8 cellular contexts compared by ENCODE assay signal in the genomic region with DNA sequence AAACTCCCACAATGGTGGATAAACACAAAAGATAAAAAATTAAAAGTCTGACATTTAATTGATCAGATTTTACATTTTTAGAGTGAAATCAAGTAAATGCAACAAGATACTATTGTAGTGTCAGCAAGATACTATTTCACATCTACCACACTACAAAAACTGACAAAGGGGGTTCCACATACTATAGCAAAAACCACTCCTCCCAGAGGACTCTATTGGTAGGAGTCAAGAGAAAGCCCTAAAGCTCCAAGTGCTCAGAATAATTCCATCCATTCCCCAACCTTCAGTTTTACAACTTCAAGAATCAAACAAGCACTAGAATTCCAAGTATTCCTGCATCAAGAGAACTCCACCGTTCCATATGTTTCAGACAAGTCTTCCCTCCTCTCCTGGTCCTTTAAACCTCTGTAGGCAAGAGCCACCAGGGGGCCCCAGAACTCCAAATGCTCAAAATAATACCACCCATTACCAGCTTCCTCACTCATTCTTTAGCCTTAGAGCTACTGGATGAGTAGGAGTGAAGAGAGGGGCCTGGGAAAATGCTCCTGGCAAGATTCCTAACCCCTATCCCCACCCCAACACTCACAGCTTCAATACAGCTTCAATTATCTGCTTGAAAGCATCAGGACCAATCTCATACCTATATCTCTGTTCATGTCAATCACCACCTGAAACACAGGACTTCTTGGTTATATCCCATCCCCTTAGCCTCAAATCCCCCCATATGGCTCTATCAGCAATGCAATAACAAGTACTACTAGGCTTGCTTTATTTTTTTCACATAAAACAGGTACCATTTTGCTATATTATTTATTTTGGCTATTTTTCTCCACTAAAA. TPM values are rescaled to one million over a fixed set of nuclear protein-coding genes. Genes with fewer than 3 reads are reported as not detected.
DNase-seq lines count a peak whose midpoint lies in the region; ATAC-seq, FAIRE-seq and TF ChIP-seq lines count a peak whose summit lies in the region.

No MANE protein-coding gene starts in this region.

- no peak overlapping the region for H2BK12ac ChIP-seq in H1 (ENCODE audit: low read depth, low read length)

- H2AFZ ChIP-seq in H1 (ENCODE audit: low read length) = no peak overlapping the region

- peak overlapping the region in 1 of 4 experiments; percentile 34; a peak in 1 of 7 replicates for H3K9ac ChIP-seq in H1 (replicated peaks in 1 of 4; ENCODE audit: extremely low read depth in 1 of 4, low read depth in 3 of 4, low read length in 3 of 4)

- peak; percentile 72 for DNase-seq in ELR (ENCODE audit: low read depth)
- DNase-seq in HAP-1 (ENCODE audit: low spot score in 2 of 2) = peak; percentile 48 to 74
- peak; percentile 21 for DNase-seq in NCI-H187 treated with DMSO at 0.1 percent for 48 hours (lab: John Stamatoyannopoulos, UW)
- DNase-seq in activated CD4-positive, alpha-beta T cell treated with anti-CD3 and anti-CD28 coated beads for 1 hour = peak; percentile 23
- DNase-seq in H1 (ENCODE audit: low read depth in 1 of 2, low spot score in 2 of 2) = peak in 1 of 2 experiments; percentile 68
- peak; percentile 51 for DNase-seq in myocyte (ENCODE audit: low read depth)
- peak in 1 of 2 donors; percentile 31 for DNase-seq in uterus

- peaks cover 29% of the 10 kb centered on the region for H3K36me3 ChIP-seq in HAP-1 (replicated peaks)
- peaks cover 2 to 40% (median 16%) of the 10 kb centered on the region in 4 experiments; a peak in 7 of 8 replicates for H3K36me3 ChIP-seq in H1 (ENCODE audit: control insufficient read depth in 2 of 4, insufficient read depth in 4 of 4, low read length in 3 of 4)
- H3K36me3 ChIP-seq in uterus = no peaks in the 10 kb centered on the region

- POLR2A ChIA-PET in H1 (lab: Charles Lee; ENCODE audit: partially characterized antibody) = interaction anchor here (0.7 kb wide), 1 partner anchor 15 kb away, joined by 3 read pairs; the partner anchor contains the start of gene TOR1AIP1

- no peak overlapping the region for H3K56ac ChIP-seq in H1 (replicated peaks; ENCODE audit: insufficient read length, low read depth, low read length)

- H2BK120ac ChIP-seq in H1 (replicated peaks; ENCODE audit: low read depth, low read length) = no peak overlapping the region

- H3K4me3 ChIP-seq in HAP-1 = no peak overlapping the region
- H3K4me3 ChIP-seq in H1 (ENCODE audit: extremely low read depth in 1 of 4, insufficient read depth in 2 of 4, low read depth in 3 of 4, low read length in 4 of 4) = no peak overlapping the region
- H3K4me3 ChIP-seq in uterus = no peak overlapping the region

- peaks cover 4 to 5% of the 10 kb centered on the region in 2 experiments for H4K20me1 ChIP-seq in H1 (replicated peaks in 1 of 2; ENCODE audit: control insufficient read depth in 1 of 2, insufficient read depth in 2 of 2, low read length in 2 of 2)

- H4K8ac ChIP-seq in H1 (ENCODE audit: extremely low read depth, insufficient read depth, low read length) = no peak overlapping the region

- no peaks in the 10 kb centered on the region for H3K4me1 ChIP-seq in HAP-1
- no peaks in the 10 kb centered on the region for H3K4me1 ChIP-seq in H1 (replicated peaks in 1 of 4; ENCODE audit: control insufficient read depth in 3 of 4, insufficient read depth in 4 of 4, low read length in 3 of 4)
- no peaks in the 10 kb centered on the region for H3K4me1 ChIP-seq in uterus

- no peak for TF ChIP-seq EP300 in H1 (IDR thresholded peaks at IDR 0.05; ENCODE audit: borderline replicate concordance in 1 of 2, low read depth in 2 of 2, low read length in 2 of 2)

- H4K5ac ChIP-seq in H1 (ENCODE audit: insufficient read length, low read depth, low read length) = no peak overlapping the region

- 89% methylated on average over 1 of the region's 1 CpG; no CpG with 5 or more reads in 1 of the 2 experiments for WGBS in H1 (ENCODE audit: extremely low coverage in 1 of 2, insufficient coverage in 1 of 2, insufficient read length in 1 of 2, insufficient replicate concordance in 2 of 2, low coverage in 1 of 2, low lambda C conversion rate in 2 of 2, missing lambda C conversion rate in 1 of 2), 2 experiments

- intact Hi-C loops in uterus (cut with DNase I; ENCODE audit: low total_unique reads) = no loop called here

- H3K18ac ChIP-seq in H1 (ENCODE audit: extremely low read depth, low read length) = no peak overlapping the region

- no peak overlapping the region for H3K4me2 ChIP-seq in H1 (ENCODE audit: insufficient read depth in 1 of 2, low read depth in 2 of 2, low read length in 2 of 2)

- TF ChIP-seq RAD21 in H1 (IDR thresholded peaks at IDR 0.05 in 1 of 2, conservative IDR thresholded peaks at IDR 0.05 in 1 of 2; ENCODE audit: low read depth in 2 of 2, low read length in 2 of 2) = peak; percentile 63 to 80

- FAIRE-seq in H1 (lab: Jason Lieb, UNC) = no peak

- H3K79me2 ChIP-seq in H1 (ENCODE audit: control insufficient read depth in 1 of 2, insufficient read depth in 2 of 2, low read length in 2 of 2) = peaks cover 0 to 37% of the 10 kb centered on the region in 2 experiments; a peak in 2 of 4 replicates

- no peak overlapping the region for H3K27ac ChIP-seq in H1 (ENCODE audit: low read depth, low read length)
- no peak overlapping the region for H3K27ac ChIP-seq in uterus

- H4K91ac ChIP-seq in H1 (replicated peaks; ENCODE audit: insufficient read length, low read length) = no peak overlapping the region

- H3K27me3 ChIP-seq in HAP-1 (ENCODE audit: low read depth) = no peaks in the 10 kb centered on the region
- H3K27me3 ChIP-seq in H1 (replicated peaks in 1 of 4; ENCODE audit: control insufficient read depth in 3 of 4, extremely low read depth in 1 of 4, insufficient read depth in 3 of 4, low read length in 3 of 4) = no peaks in the 10 kb centered on the region
- H3K27me3 ChIP-seq in uterus = no peaks in the 10 kb centered on the region

- H3K23me2 ChIP-seq in H1 (ENCODE audit: low read depth, low read length) = no peaks in the 10 kb centered on the region

- no peak overlapping the region for H2AK5ac ChIP-seq in H1 (ENCODE audit: low read depth, low read length)

- H3K23ac ChIP-seq in H1 (ENCODE audit: insufficient read length) = no peak overlapping the region

- H3K9me3 ChIP-seq in HAP-1 = no peaks in the 10 kb centered on the region
- H3K9me3 ChIP-seq in H1 (ENCODE audit: insufficient read depth in 2 of 2, low read depth in 1 of 2, low read length in 1 of 2) = no peaks in the 10 kb centered on the region
- H3K9me3 ChIP-seq in uterus = no peaks in the 10 kb centered on the region

- H2BK15ac ChIP-seq in H1 (ENCODE audit: low read length) = no peak overlapping the region

- H3K79me1 ChIP-seq in H1 (ENCODE audit: low read depth, low read length) = no peaks in the 10 kb centered on the region

- in situ Hi-C loops in HAP-1 (cut with MboI; ENCODE audit: low sequenced_read_pairs) = no loop called here

- TF ChIP-seq CTCF in H1 (IDR thresholded peaks at IDR 0.05; ENCODE audit: control extremely low read depth in 1 of 3, insufficient read depth in 1 of 3, low read depth in 1 of 3, low read length in 3 of 3) = peak in 2 of 3 experiments; percentile 65 to 71; a peak in 3 of 4 replicates
- peak in 3 of 4 experiments; percentile 42 to 46 (median 44) for TF ChIP-seq CTCF in uterus (IDR thresholded peaks at IDR 0.05)

- ATAC-seq in GM18517 (IDR thresholded peaks at IDR 0.05; ENCODE audit: unreplicated experiment) = no peak

- H2BK5ac ChIP-seq in H1 (ENCODE audit: low read depth, low read length) = no peak overlapping the region

- H3K4ac ChIP-seq in H1 (replicated peaks; ENCODE audit: insufficient read length, low read depth, low read length) = no peak overlapping the region

- no peak overlapping the region for H2BK20ac ChIP-seq in H1 (ENCODE audit: low read length)

- no peak overlapping the region for H3K14ac ChIP-seq in H1 (ENCODE audit: insufficient read length)

- TF ChIP-seq POLR2A in H1 (IDR thresholded peaks at IDR 0.05; ENCODE audit: control extremely low read depth in 1 of 2, low read depth in 2 of 2, low read length in 2 of 2) (no peak), uterus (IDR thresholded peaks at IDR 0.05) (no peak)

- CTCF ChIA-PET in H1 (lab: Charles Lee; ENCODE audit: partially characterized antibody) = interaction anchor here (0.7 to 2.5 kb wide), 24 partner anchors 9 to 774 kb away, joined by 3 to 10 read pairs (median 3); no protein-coding TSS in a partner anchor

TF ChIP-seq in H1, 55 proteins besides CTCF, POLR2A, EP300 and RAD21 (continues in another document):
- no peak for TF ChIP-seq POLR2AphosphoS5 (IDR thresholded peaks at IDR 0.05; ENCODE audit: low read depth, low read length)
- TF ChIP-seq SAP30 (IDR thresholded peaks at IDR 0.05; ENCODE audit: insufficient read depth, insufficient replicate concordance, low read length) = no peak
- TF ChIP-seq JUND (IDR thresholded peaks at IDR 0.05; ENCODE audit: low read length) = no peak
- TF ChIP-seq SIN3A (conservative IDR thresholded peaks at IDR 0.05 in 1 of 2, IDR thresholded peaks at IDR 0.05 in 1 of 2; ENCODE audit: low read depth in 1 of 2, low read length in 2 of 2) = no peak
- TF ChIP-seq TBP (IDR thresholded peaks at IDR 0.05; ENCODE audit: low read depth, low read length) = no peak
- no peak for TF ChIP-seq CHD2 (IDR thresholded peaks at IDR 0.05; ENCODE audit: low read length)
- TF ChIP-seq ZNF274 (IDR thresholded peaks at IDR 0.05; ENCODE audit: borderline replicate concordance, extremely low read depth, low read length) = no peak

RNA-seq across cellular contexts. Expression of gene TOR1AIP2, which starts 9.9 kb away (rescaled TPM):
- total RNA-seq in H1 (2021; fragmentation: NEBNext Ultra II Directional; extraction: Animal tissue kit (Norgen Biotek cat#: 25700)) = 72.0 and 75.2 TPM in 2 replicates
- polyA plus RNA-seq in H1 (2011; rRNA removed) = 7.8 and 12.1 TPM in 2 replicates
- 14.0 TPM for polyA plus RNA-seq in H1 (2011; cell fraction: cytosol; rRNA removed)
- 6.5 TPM for polyA plus RNA-seq in H1 (2011; cell fraction: nucleus; rRNA removed)
- 11.2 to 19.1 TPM (median 13.9 TPM) in 4 replicates for polyA plus RNA-seq in H1 (2012, experiment 1 of 2)
- polyA plus RNA-seq in H1 (2012, experiment 2 of 2) = 2.5 TPM
- 35.0 TPM for polyA plus RNA-seq in H1 (2013, experiment 1 of 2)
- polyA plus RNA-seq in H1 (2013, experiment 2 of 2) = 36.1 TPM
- polyA minus RNA-seq in H1 (2011; rRNA and poly(A)+ RNA removed) = 56.9 and 66.4 TPM in 2 replicates
- polyA minus RNA-seq in H1 (2011; cell fraction: cytosol; rRNA and poly(A)+ RNA removed) = 27.4 TPM
- polyA minus RNA-seq in H1 (2011; cell fraction: nucleus; rRNA and poly(A)+ RNA removed) = 33.1 TPM
- total RNA-seq in myocyte = 73.9 and 81.8 TPM in 2 replicates
- polyA plus RNA-seq in myocyte (2012) = 26.3 TPM
- total RNA-seq in uterus = 10 to 100 TPM; 32.1 to 94.4 (median 58.8) TPM

RNA-seq across cellular contexts. Expression of gene TOR1AIP1, which starts 14.4 kb away (rescaled TPM):
- 22.0 and 22.8 TPM in 2 replicates for total RNA-seq in H1 (2021; fragmentation: NEBNext Ultra II Directional; extraction: Animal tissue kit (Norgen Biotek cat#: 25700))
- polyA plus RNA-seq in H1 (2011; rRNA removed) = 4.1 and 5.7 TPM in 2 replicates
- 6.8 TPM for polyA plus RNA-seq in H1 (2011; cell fraction: cytosol; rRNA removed)
- polyA plus RNA-seq in H1 (2011; cell fraction: nucleus; rRNA removed) = 3.1 TPM
- polyA plus RNA-seq in H1 (2012, experiment 1 of 2) = 10.2 to 15.3 TPM (median 11.4 TPM) in 4 replicates
- polyA plus RNA-seq in H1 (2012, experiment 2 of 2) = 1.5 TPM
- 34.1 TPM for polyA plus RNA-seq in H1 (2013, experiment 1 of 2)
- polyA plus RNA-seq in H1 (2013, experiment 2 of 2) = 42.1 TPM
- polyA minus RNA-seq in H1 (2011; rRNA and poly(A)+ RNA removed) = 14.8 and 19.9 TPM in 2 replicates
- 6.2 TPM for polyA minus RNA-seq in H1 (2011; cell fraction: cytosol; rRNA and poly(A)+ RNA removed)
- 10.4 TPM for polyA minus RNA-seq in H1 (2011; cell fraction: nucleus; rRNA and poly(A)+ RNA removed)
- 42.5 and 56.9 TPM in 2 replicates for total RNA-seq in myocyte
- 23.6 TPM for polyA plus RNA-seq in myocyte (2012)
- 10 to 100 TPM; 56.9 to 90.8 (median 72.0) TPM for total RNA-seq in uterus
